17 cellular contexts compared by ENCODE assay signal in the genomic region with DNA sequence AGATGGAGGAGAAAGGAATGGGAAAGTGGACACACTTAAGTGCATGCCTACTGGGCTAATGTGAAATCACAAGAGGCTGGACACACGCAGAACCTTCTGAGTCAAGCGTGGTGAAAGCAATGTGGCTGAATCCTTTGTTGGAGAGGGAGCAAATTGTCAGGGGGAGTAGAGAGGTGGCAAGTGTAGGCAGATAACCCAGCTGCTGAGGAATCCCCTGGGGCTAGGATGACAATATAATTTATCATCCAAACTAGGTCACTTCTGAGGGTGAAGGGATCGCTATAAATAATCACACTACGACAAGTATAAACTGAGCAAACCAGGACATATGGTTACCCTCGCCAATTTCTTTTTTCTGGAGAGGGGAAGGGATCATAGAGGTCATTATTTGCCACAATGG. TPM values are rescaled to one million over a fixed set of nuclear protein-coding genes. Genes with fewer than 3 reads are reported as not detected.
DNase-seq lines count a peak whose midpoint lies in the region; ATAC-seq and FAIRE-seq lines count a peak whose summit lies in the region.
"Had no signal": no experiment of that assay in that cellular context is flagged by ENCODE, and none has a peak within 500 bp of the region (broad histone marks: within the 10 kb centered on the region; RNA-seq: fewer than 3 reads in every experiment).

No MANE protein-coding gene starts in this region.

- peaks cover 7% of the 10 kb centered on the region for H3K4me1 Mint-ChIP-seq in activated naive CD8-positive, alpha-beta T cell (ENCODE audit: low read depth)
- H3K4me1 Mint-ChIP-seq in activated naive CD8-positive, alpha-beta T cell treated with anti-CD3 and anti-CD28 coated beads for 36 hours, result peaks cover 2% of the 10 kb centered on the region
- peaks cover 6 to 7% of the 10 kb centered on the region in 2 donors for H3K4me1 Mint-ChIP-seq in stimulated activated naive B cell treated with anti-CD40 and anti-IgM and Interleukin-4, amounts not matched to agents 10 μg/mL and 1 μg/mL and 100 μg/mL, for 72 hours
- H3K4me1 Mint-ChIP-seq in T-helper 2 cell treated with Interferon-gamma antibody and Interleukin-4, amounts not matched to agents 5 μg/mL and 100 μg/mL, for 36 hours (ENCODE audit: low read depth), result peaks cover 16% of the 10 kb centered on the region
- H3K4me1 Mint-ChIP-seq: H9 had no signal

- H3K9me3 Mint-ChIP-seq in activated naive CD8-positive, alpha-beta T cell (ENCODE audit: low read depth), result no peaks in the 10 kb centered on the region
- H3K9me3 Mint-ChIP-seq in activated naive CD8-positive, alpha-beta T cell treated with anti-CD3 and anti-CD28 coated beads for 36 hours, result no peaks in the 10 kb centered on the region
- H3K9me3 Mint-ChIP-seq in stimulated activated naive B cell treated with anti-CD40 and anti-IgM and Interleukin-4, amounts not matched to agents 10 μg/mL and 1 μg/mL and 100 μg/mL, for 72 hours, result no peaks in the 10 kb centered on the region
- no peaks in the 10 kb centered on the region for H3K9me3 Mint-ChIP-seq in T-helper 2 cell treated with Interferon-gamma antibody and Interleukin-4, amounts not matched to agents 5 μg/mL and 100 μg/mL, for 36 hours
- H3K9me3 Mint-ChIP-seq: activated CD8-positive, alpha-beta T cell treated with anti-CD3 and anti-CD28 coated beads for 36 hours; CD8-positive, alpha-beta memory T cell; H9 had no signal

- H3K36me3 Mint-ChIP-seq in activated naive CD8-positive, alpha-beta T cell, result peaks cover 16% of the 10 kb centered on the region
- H3K36me3 Mint-ChIP-seq in activated naive CD8-positive, alpha-beta T cell treated with anti-CD3 and anti-CD28 coated beads for 36 hours, result peaks cover 11% of the 10 kb centered on the region
- peaks cover 46 to 59% of the 10 kb centered on the region in 2 donors for H3K36me3 Mint-ChIP-seq in stimulated activated naive B cell treated with anti-CD40 and anti-IgM and Interleukin-4, amounts not matched to agents 10 μg/mL and 1 μg/mL and 100 μg/mL, for 72 hours
- peaks cover 35% of the 10 kb centered on the region for H3K36me3 Mint-ChIP-seq in T-helper 2 cell treated with Interferon-gamma antibody and Interleukin-4, amounts not matched to agents 5 μg/mL and 100 μg/mL, for 36 hours (ENCODE audit: low read depth)

- no peaks in the 10 kb centered on the region for H3K27me3 Mint-ChIP-seq in activated naive CD8-positive, alpha-beta T cell
- H3K27me3 Mint-ChIP-seq in activated naive CD8-positive, alpha-beta T cell treated with anti-CD3 and anti-CD28 coated beads for 36 hours, result no peaks in the 10 kb centered on the region
- H3K27me3 Mint-ChIP-seq in stimulated activated naive B cell treated with anti-CD40 and anti-IgM and Interleukin-4, amounts not matched to agents 10 μg/mL and 1 μg/mL and 100 μg/mL, for 72 hours, result no peaks in the 10 kb centered on the region
- no peaks in the 10 kb centered on the region for H3K27me3 Mint-ChIP-seq in T-helper 2 cell treated with Interferon-gamma antibody and Interleukin-4, amounts not matched to agents 5 μg/mL and 100 μg/mL, for 36 hours (ENCODE audit: low read depth)
- H3K27me3 Mint-ChIP-seq: activated CD8-positive, alpha-beta T cell treated with anti-CD3 and anti-CD28 coated beads for 36 hours; CD8-positive, alpha-beta memory T cell had no signal

- no peak overlapping the region for H3K4me3 Mint-ChIP-seq in activated naive CD8-positive, alpha-beta T cell
- no peak overlapping the region for H3K4me3 Mint-ChIP-seq in activated naive CD8-positive, alpha-beta T cell treated with anti-CD3 and anti-CD28 coated beads for 36 hours
- no peak overlapping the region for H3K4me3 Mint-ChIP-seq in stimulated activated naive B cell treated with anti-CD40 and anti-IgM and Interleukin-4, amounts not matched to agents 10 μg/mL and 1 μg/mL and 100 μg/mL, for 72 hours
- H3K4me3 Mint-ChIP-seq in T-helper 2 cell treated with Interferon-gamma antibody and Interleukin-4, amounts not matched to agents 5 μg/mL and 100 μg/mL, for 36 hours, result no peak overlapping the region
- H3K4me3 Mint-ChIP-seq: activated CD8-positive, alpha-beta T cell treated with anti-CD3 and anti-CD28 coated beads for 36 hours; CD8-positive, alpha-beta memory T cell; H9 had no signal

- DNase-seq in activated naive CD8-positive, alpha-beta T cell treated with anti-CD3 and anti-CD28 coated beads for 36 hours, result no peak
- DNase-seq in NCI-H2171 treated with DMSO at 0.1 percent for 48 hours (lab: John Stamatoyannopoulos, UW) (peak; percentile 83), GM19239 (ENCODE audit: insufficient read length, low spot score) (no peak)
- DNase-seq in stimulated activated naive B cell treated with anti-CD40 and anti-IgM and Interleukin-4, amounts not matched to agents 10 μg/mL and 1 μg/mL and 100 μg/mL, for 72 hours, result no peak
- no peak for DNase-seq in activated CD4-positive, alpha-beta T cell treated with anti-CD3 and anti-CD28 coated beads for 4 hours
- DNase-seq in T-helper 2 cell treated with Interferon-gamma antibody and Interleukin-4, amounts not matched to agents 5 μg/mL and 100 μg/mL, for 36 hours (ENCODE audit: low spot score), result no peak
- DNase-seq: activated CD8-positive, alpha-beta T cell treated with anti-CD3 and anti-CD28 coated beads for 36 hours; CD8-positive, alpha-beta memory T cell; H9; heart left ventricle; kidney glomerular epithelial cell; MG63; NCI-H2107 had no signal

- ATAC-seq in esophagus mucosa, result peak; percentile 59
- no peak for ATAC-seq in stimulated activated naive B cell treated with anti-CD40 and anti-IgM and Interleukin-4, amounts not matched to agents 10 μg/mL and 1 μg/mL and 100 μg/mL, for 72 hours (replicated peaks)
- ATAC-seq: activated CD8-positive, alpha-beta T cell treated with anti-CD3 and anti-CD28 coated beads for 36 hours had no signal

- FAIRE-seq in GM19239 (lab: Jason Lieb, UNC), result no peak
- FAIRE-seq: colon, GM12892 had no signal

- H3K27ac Mint-ChIP-seq in activated naive CD8-positive, alpha-beta T cell, result peak overlapping the region; percentile 29
- H3K27ac Mint-ChIP-seq in activated naive CD8-positive, alpha-beta T cell treated with anti-CD3 and anti-CD28 coated beads for 36 hours, result no peak overlapping the region
- H3K27ac Mint-ChIP-seq in stimulated activated naive B cell treated with anti-CD40 and anti-IgM and Interleukin-4, amounts not matched to agents 10 μg/mL and 1 μg/mL and 100 μg/mL, for 72 hours, result peak overlapping the region; percentile 69
- H3K27ac Mint-ChIP-seq in T-helper 2 cell treated with Interferon-gamma antibody and Interleukin-4, amounts not matched to agents 5 μg/mL and 100 μg/mL, for 36 hours, result no peak overlapping the region
- H3K27ac Mint-ChIP-seq: activated CD8-positive, alpha-beta T cell treated with anti-CD3 and anti-CD28 coated beads for 36 hours; H9 had no signal

RNA-seq across cellular contexts. Expression of a gene that starts 28.7 kb away (rescaled TPM):
- total RNA-seq in activated naive CD8-positive, alpha-beta T cell treated with anti-CD3 and anti-CD28 coated beads for 36 hours, result 10 to 100 TPM; 26.9 to 27.4 TPM
- total RNA-seq in esophagus mucosa, result 13.6 TPM

Comparison
In these comparisons a context has a peak if more than half of its experiments do, and no peak if none do; other contexts are left out.
1. H3K27ac Mint-ChIP-seq: peak in activated naive CD8-positive, alpha-beta T cell (single experiment) and stimulated activated naive B cell treated with anti-CD40 and anti-IgM and Interleukin-4, amounts not matched to agents 10 μg/mL and 1 μg/mL and 100 μg/mL, for 72 hours (single experiment); none in activated naive CD8-positive, alpha-beta T cell treated with anti-CD3 and anti-CD28 coated beads for 36 hours (single experiment) and T-helper 2 cell treated with Interferon-gamma antibody and Interleukin-4, amounts not matched to agents 5 μg/mL and 100 μg/mL, for 36 hours (single experiment).